In genomic region chr6:166775180-166775922, GRCh38 we compare ENCODE assay signal across 8 cellular contexts.
A peak's percentile ranks its signal among the peaks of the same experiment; 100 is the strongest.
DNase-seq lines count a peak whose midpoint lies in the region; ATAC-seq lines count a peak whose summit lies in the region.

No MANE protein-coding gene starts in this region.

- no peak overlapping the region for H2AFZ ChIP-seq in Karpas-422 (ENCODE audit: low read length)

- H3K27ac ChIP-seq in Karpas-422 (ENCODE audit: low read length) (no peak overlapping the region), SJCRH30 (no peak overlapping the region)

- H3K9me2 ChIP-seq in Karpas-422 (replicated peaks; ENCODE audit: insufficient read depth, low read length): no peaks in the 10 kb centered on the region

- H3K9me3 ChIP-seq in Karpas-422 (ENCODE audit: low read length) (no peaks in the 10 kb centered on the region), SJCRH30 (replicated peaks) (no peaks in the 10 kb centered on the region)

- ATAC-seq in GM21423 (IDR thresholded peaks at IDR 0.05; ENCODE audit: unreplicated experiment): no peak

- H3K27me3 ChIP-seq in Karpas-422 (ENCODE audit: low read length): no peaks in the 10 kb centered on the region
- peaks cover 6% of the 10 kb centered on the region for H3K27me3 ChIP-seq in SJCRH30

- H3K9ac ChIP-seq in Karpas-422 (ENCODE audit: low read length): no peak overlapping the region

- H3K4me1 ChIP-seq in Karpas-422 (ENCODE audit: low read length) (peaks cover 4% of the 10 kb centered on the region; the same call in 1 of the 2 replicates), SJCRH30 (0 out of 2 replicates have a peak, but pooled peaks cover 3% of the 10 kb centered on the region)

- no peaks in the 10 kb centered on the region for H3K79me2 ChIP-seq in Karpas-422 (ENCODE audit: low read length)

- no peaks in the 10 kb centered on the region for H4K20me1 ChIP-seq in Karpas-422 (ENCODE audit: insufficient read depth, low read depth, low read length)

- no peak overlapping the region for H3K4me3 ChIP-seq in Karpas-422 (ENCODE audit: low read length)
- H3K4me3 ChIP-seq in SJCRH30: no peak overlapping the region

- H3K36me3 ChIP-seq in Karpas-422 (ENCODE audit: insufficient read depth, low read length): no peaks in the 10 kb centered on the region
- no peaks in the 10 kb centered on the region for H3K36me3 ChIP-seq in SJCRH30

- DNase-seq in NCI-H82 (lab: John Stamatoyannopoulos, UW): peak; percentile 80
- no peak for DNase-seq in NCI-H82 treated with DMSO at 0.1 percent for 48 hours (lab: John Stamatoyannopoulos, UW; ENCODE audit: unreplicated experiment)
- peak; percentile 93 for DNase-seq in Karpas-422
- peak; percentile 54 to 84 for DNase-seq in SJCRH30
- peak; percentile 63 for DNase-seq in activated naive CD4-positive, alpha-beta T cell treated with Interleukin-2 at 50 U/mL for 16 hours
- DNase-seq in glomerular endothelial cell (ENCODE audit: extremely low read depth, low read depth, low spot score): peak; percentile 27
- DNase-seq in pons (ENCODE audit: low spot score): peak; percentile 74

- no peak overlapping the region for H3K4me2 ChIP-seq in Karpas-422 (ENCODE audit: low read depth, low read length, poor library complexity, severe bottlenecking)
